In the genomic region with DNA sequence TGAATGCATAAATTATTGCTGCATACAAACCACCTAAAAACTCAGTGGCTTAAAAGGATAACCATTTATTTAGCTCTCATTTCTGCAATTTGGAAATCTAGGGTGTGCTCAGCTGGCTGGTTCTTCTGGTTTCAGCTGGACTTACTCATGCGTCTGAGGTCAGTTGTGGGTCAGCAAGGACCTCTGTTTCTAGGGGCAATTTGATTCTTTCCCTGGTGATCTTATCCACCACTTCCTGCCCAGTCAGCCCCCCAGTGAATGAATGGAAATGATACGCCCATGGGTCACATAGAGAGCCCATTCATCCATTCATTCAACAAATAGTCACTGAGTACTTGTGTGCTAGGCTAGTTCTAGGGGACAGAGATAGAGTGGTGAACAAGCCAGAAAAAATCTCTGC, we compare ENCODE assay signal across 25 cellular contexts. TPM values are rescaled to one million over a fixed set of nuclear protein-coding genes. Genes with fewer than 3 reads are reported as not detected.
DNase-seq lines count a peak whose midpoint lies in the region; ATAC-seq lines count a peak whose summit lies in the region.
"Had no signal": no experiment of that assay in that cellular context is flagged by ENCODE, and none has a peak within 500 bp of the region (broad histone marks: within the 10 kb centered on the region; RNA-seq: fewer than 3 reads in every experiment).

No MANE protein-coding gene starts in this region.

- no peaks in the 10 kb centered on the region for H3K27me3 ChIP-seq in adipocyte (replicated peaks; ENCODE audit: control insufficient read depth, insufficient read depth, low read length)
- H3K27me3 ChIP-seq: foreskin keratinocyte had no signal

- peaks cover 38 to 97% (median 75%) of the 10 kb centered on the region in 3 donors for H3K36me3 Mint-ChIP-seq in naive thymus-derived CD8-positive, alpha-beta T cell

- no peaks in the 10 kb centered on the region for H3K27me3 Mint-ChIP-seq in naive thymus-derived CD8-positive, alpha-beta T cell
- H3K27me3 Mint-ChIP-seq: activated CD4-positive, alpha-beta memory T cell treated with anti-CD3 and anti-CD28 coated beads, Interleukin-2, amount 10 ng/mL, durations not matched to agents 7 days and 5 days; CD4-positive, CD25-positive, alpha-beta regulatory T cell had no signal

- peaks cover 5% of the 10 kb centered on the region for H3K4me1 ChIP-seq in adipocyte (ENCODE audit: control insufficient read depth, insufficient read depth, low read length)

- peak overlapping the region in 9 of 10 donors; percentile 58 to 88 (median 77) for H3K27ac Mint-ChIP-seq in naive thymus-derived CD8-positive, alpha-beta T cell
- H3K27ac Mint-ChIP-seq: activated CD4-positive, alpha-beta memory T cell treated with anti-CD3 and anti-CD28 coated beads, Interleukin-2, amount 10 ng/mL, durations not matched to agents 7 days and 5 days; activated T-helper 2 cell treated with anti-CD3 and anti-CD28 coated beads, Interferon-gamma antibody, Interleukin-2, Interleukin-4, amounts not matched to agents 10 μg/mL and 5 μg/mL and 100 μg/mL, durations not matched to agents 14 hours and 24 hours and 36 hours had no signal

- peaks cover 27% of the 10 kb centered on the region for H3K9me3 ChIP-seq in adipocyte (ENCODE audit: control insufficient read depth, low read length)

- ATAC-seq in naive thymus-derived CD8-positive, alpha-beta T cell, result no peak
- ATAC-seq in HG02763 (IDR thresholded peaks at IDR 0.05; ENCODE audit: unreplicated experiment), result no peak
- ATAC-seq in HG02938 (IDR thresholded peaks at IDR 0.05; ENCODE audit: unreplicated experiment), result no peak
- ATAC-seq: foreskin keratinocyte had no signal

- H3K4me3 Mint-ChIP-seq in naive thymus-derived CD8-positive, alpha-beta T cell, result no peak overlapping the region
- H3K4me3 Mint-ChIP-seq: activated CD4-positive, alpha-beta memory T cell treated with anti-CD3 and anti-CD28 coated beads, Interleukin-2, amount 10 ng/mL, durations not matched to agents 7 days and 5 days had no signal

- H3K36me3 ChIP-seq in adipocyte (ENCODE audit: control insufficient read depth, insufficient read depth, low read length, severe bottlenecking), result peaks cover 65% of the 10 kb centered on the region

- peaks cover 0 to 28% (median 15%) of the 10 kb centered on the region in 9 donors for H3K9me3 Mint-ChIP-seq in naive thymus-derived CD8-positive, alpha-beta T cell

- POLR2A ChIA-PET in naive thymus-derived CD8-positive, alpha-beta T cell (lab: Charles Lee), result interaction anchor here (0.7 to 3.2 kb wide), 3 partner anchors 8 to 12 kb away, joined by 3 to 9 read pairs (median 7); partner anchors contain the start of gene FXYD5

- peak overlapping the region; percentile 30 for H3K4me3 ChIP-seq in adipocyte (ENCODE audit: low read length)

- peak; percentile 7 for DNase-seq in activated T-cell treated with anti-CD3 and anti-CD28 coated beads, Interleukin-2, amount 50 U/mL, for 1 hour
- no peak for DNase-seq in activated T-cell treated with anti-CD3 and anti-CD28 coated beads, Interleukin-2, amount 50 U/mL, for 48 hours
- DNase-seq in HT1080 (ENCODE audit: low read depth) (peak; percentile 97), adipocyte (ENCODE audit: low read depth) (no peak), HCEC 1CT (no peak)
- peak in 1 of 10 donors; percentile 3 for DNase-seq in naive thymus-derived CD8-positive, alpha-beta T cell
- DNase-seq: activated CD4-positive, alpha-beta memory T cell treated with anti-CD3 and anti-CD28 coated beads, Interleukin-2, amount 10 ng/mL, durations not matched to agents 7 days and 5 days; CD4-positive, CD25-positive, alpha-beta regulatory T cell; foreskin keratinocyte; IMR-90; kidney glomerular epithelial cell; MM.1S; NCI-H187 treated with DMSO at 0.1 percent for 48 hours; NCI-H345; NK-92 treated with Interleukin-12 subunit alpha and Interleukin-12 subunit beta, amount 100 ng/mL, for 24 hours; stimulated activated CD8-positive, alpha-beta memory T cell treated with anti-CD3 and anti-CD28 coated beads, Interleukin-4, amount 100 ng/mL, for 48 hours; WERI-Rb-1 had no signal

- H3K4me1 Mint-ChIP-seq in naive thymus-derived CD8-positive, alpha-beta T cell, result peaks cover 31 to 51% (median 44%) of the 10 kb centered on the region in 4 donors

- H3K9ac ChIP-seq in adipocyte (ENCODE audit: low read length), result no peak overlapping the region

RNA-seq across cellular contexts. Expression of gene FXYD5, which starts 9.9 kb away (rescaled TPM):
- 255 and 385 TPM in 2 replicates for total RNA-seq in HT1080 (2014; rRNA removed; shearing (Covaris generic))
- polyA plus RNA-seq in HT1080 (2015; cell fraction: cytosol; rRNA removed), result 302 and 334 TPM in 2 replicates
- polyA plus RNA-seq in HT1080 (2015; cell fraction: nucleus; rRNA removed), result 169 and 187 TPM in 2 replicates
- 100 to 1,000 TPM; 339 to 351 TPM for total RNA-seq in naive thymus-derived CD8-positive, alpha-beta T cell
- 100 to 1,000 TPM; 281 to 544 (median 452) TPM for polyA plus RNA-seq in naive thymus-derived CD8-positive, alpha-beta T cell
- polyA plus RNA-seq: neural cell had no signal

RNA-seq across cellular contexts. Expression of gene FXYD7, which starts 21.4 kb away (rescaled TPM):
- total RNA-seq in HT1080 (2014; rRNA removed; shearing (Covaris generic)), result 0.66 and 1.7 TPM in 2 replicates
- polyA plus RNA-seq in HT1080 (2015; cell fraction: cytosol; rRNA removed), result 0.58 and 0.84 TPM in 2 replicates
- polyA plus RNA-seq in HT1080 (2015; cell fraction: nucleus; rRNA removed), result 0.20 TPM in 1 of 2 replicates, not detected in the other
- total RNA-seq in naive thymus-derived CD8-positive, alpha-beta T cell, result 1 to 10 TPM; 5.4 to 6.4 TPM
- polyA plus RNA-seq in naive thymus-derived CD8-positive, alpha-beta T cell, result 10 to 100 TPM in 1 of 3 donors, 1 to 10 TPM in 2; 3.7 to 10.2 (median 8.8) TPM
- total RNA-seq: activated T-helper 2 cell treated with anti-CD3 and anti-CD28 coated beads, Interferon-gamma antibody, Interleukin-2, Interleukin-4, amounts not matched to agents 10 μg/mL and 5 μg/mL and 100 μg/mL, durations not matched to agents 14 hours and 24 hours and 36 hours; chondrocyte; IMR-90; pulmonary artery endothelial cell had no signal

RNA-seq across cellular contexts. Expression of gene FXYD1, which starts 25.8 kb away (rescaled TPM):
- not detected in 2 replicates for total RNA-seq in HT1080 (2014; rRNA removed; shearing (Covaris generic))
- polyA plus RNA-seq in HT1080 (2015; cell fraction: cytosol; rRNA removed), result not detected in 2 replicates
- polyA plus RNA-seq in HT1080 (2015; cell fraction: nucleus; rRNA removed), result not detected in 2 replicates
- 1 to 10 TPM in 1 of 2 experiments, not detected in 1; 1.1 TPM for total RNA-seq in naive thymus-derived CD8-positive, alpha-beta T cell
- polyA plus RNA-seq in naive thymus-derived CD8-positive, alpha-beta T cell, result under 1 TPM in 2 of 3 donors, not detected in 1; 0.77 TPM
- total RNA-seq: H4 had no signal
- polyA plus RNA-seq: neural cell had no signal

RNA-seq across cellular contexts. Expression of gene LGI4, which starts 29.6 kb away (rescaled TPM):
- not detected in 2 replicates for total RNA-seq in HT1080 (2014; rRNA removed; shearing (Covaris generic))
- not detected in 2 replicates for polyA plus RNA-seq in HT1080 (2015; cell fraction: cytosol; rRNA removed)
- polyA plus RNA-seq in HT1080 (2015; cell fraction: nucleus; rRNA removed), result 0.61 TPM in 1 of 2 replicates, not detected in the other
- 1 to 10 TPM in 1 of 2 experiments, under 1 TPM in 1; 0.52 to 1.6 TPM for total RNA-seq in naive thymus-derived CD8-positive, alpha-beta T cell
- polyA plus RNA-seq in naive thymus-derived CD8-positive, alpha-beta T cell, result under 1 TPM in 1 of 3 donors, not detected in 2; 0.18 TPM
- total RNA-seq: foreskin keratinocyte, H4, IMR-90, pulmonary artery endothelial cell had no signal
- polyA plus RNA-seq: CD4-positive, CD25-positive, alpha-beta regulatory T cell had no signal

RNA-seq across cellular contexts. Expression of gene FXYD3, which starts 48.8 kb away (rescaled TPM):
- not detected in 2 replicates for total RNA-seq in HT1080 (2014; rRNA removed; shearing (Covaris generic))
- polyA plus RNA-seq in HT1080 (2015; cell fraction: cytosol; rRNA removed), result not detected in 2 replicates
- not detected in 2 replicates for polyA plus RNA-seq in HT1080 (2015; cell fraction: nucleus; rRNA removed)
- not detected for total RNA-seq in naive thymus-derived CD8-positive, alpha-beta T cell
- not detected for polyA plus RNA-seq in naive thymus-derived CD8-positive, alpha-beta T cell
- total RNA-seq: activated CD4-positive, alpha-beta memory T cell treated with anti-CD3 and anti-CD28 coated beads, Interleukin-2, amount 10 ng/mL, durations not matched to agents 7 days and 5 days; activated T-helper 2 cell treated with anti-CD3 and anti-CD28 coated beads, Interferon-gamma antibody, Interleukin-2, Interleukin-4, amounts not matched to agents 10 μg/mL and 5 μg/mL and 100 μg/mL, durations not matched to agents 14 hours and 24 hours and 36 hours; CD4-positive, CD25-positive, alpha-beta regulatory T cell; chondrocyte; H4; IMR-90; pulmonary artery endothelial cell; temporal lobe had no signal
- polyA plus RNA-seq: CD4-positive, CD25-positive, alpha-beta regulatory T cell; IMR-90; neural cell had no signal

Comparison
In these comparisons a context has a peak if more than half of its experiments do, and no peak if none do; other contexts are left out.
1. DNase-seq: peak in activated T-cell treated with anti-CD3 and anti-CD28 coated beads, Interleukin-2, amount 50 U/mL, for 1 hour (single experiment) and HT1080 (single experiment); none in activated T-cell treated with anti-CD3 and anti-CD28 coated beads, Interleukin-2, amount 50 U/mL, for 48 hours (0 of 2), adipocyte (single experiment) and HCEC 1CT (single experiment).